7 cellular contexts compared by ENCODE assay signal in the genomic region with DNA sequence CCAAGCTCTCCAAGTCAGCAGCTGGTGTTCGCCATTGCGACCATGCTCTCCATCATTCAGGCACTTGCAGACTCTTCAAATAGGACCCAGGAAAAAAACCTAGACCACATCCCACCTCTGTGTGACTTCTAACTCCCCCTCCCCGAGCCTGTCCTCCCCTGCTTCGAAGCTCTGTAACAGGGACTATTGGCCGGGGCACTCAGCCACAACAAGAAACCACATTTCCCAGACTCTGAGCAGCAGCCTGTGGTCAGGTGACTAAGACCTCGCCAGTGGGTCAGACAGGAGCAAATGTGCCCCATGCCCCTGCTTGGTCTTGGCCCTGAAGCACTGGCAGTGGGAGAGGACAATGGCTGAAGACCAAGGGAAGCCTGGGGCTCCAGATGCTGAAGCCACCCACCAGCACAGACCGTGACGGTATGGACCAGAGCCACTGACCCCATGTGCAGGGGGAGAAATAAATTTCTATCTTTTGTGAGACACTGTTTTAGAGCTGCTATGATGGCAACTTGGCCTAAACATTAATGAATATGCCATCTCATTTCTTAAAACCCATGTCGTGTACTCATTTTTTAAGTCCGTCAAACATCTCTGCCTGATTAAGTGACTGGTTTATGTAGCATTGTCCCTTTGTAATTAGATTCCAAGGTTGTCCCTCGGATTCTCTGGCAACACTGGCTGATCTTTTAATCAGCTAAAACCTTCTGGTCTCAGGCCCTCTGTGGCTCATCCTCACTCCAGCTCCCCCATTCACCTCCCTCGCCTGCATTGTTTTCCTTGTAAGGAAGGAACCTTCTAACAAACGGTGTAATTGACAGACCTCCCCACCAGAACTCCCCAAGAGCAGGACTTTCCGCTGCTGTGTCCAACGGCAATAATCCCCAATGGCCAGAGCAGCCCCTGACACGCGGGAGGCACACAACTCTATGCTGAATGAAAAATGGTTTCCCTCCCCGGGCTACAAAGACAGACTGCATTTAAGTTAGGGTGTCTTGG.
DNase-seq lines count a peak whose midpoint lies in the region; ATAC-seq lines count a peak whose summit lies in the region.

No MANE protein-coding gene starts in this region.

- DNase-seq in SK-N-DZ (ENCODE audit: low spot score) (peak; percentile 78), glomerular visceral epithelial cell (ENCODE audit: extremely low spot score) (peak; percentile 93), hippocampal formation (lab: John Stamatoyannopoulos, UW) (no peak), islet precursor cell (no peak), NCI-H1417 treated with DMSO at 0.1 percent for 48 hours (lab: John Stamatoyannopoulos, UW) (no peak)

- ATAC-seq in GM18858 (IDR thresholded peaks at IDR 0.05; ENCODE audit: unreplicated experiment): peak; percentile 35
- ATAC-seq in HG02610 (IDR thresholded peaks at IDR 0.05; ENCODE audit: unreplicated experiment): peak; percentile 42

Comparison
In these comparisons a context has a peak if more than half of its experiments do, and no peak if none do; other contexts are left out.
1. DNase-seq: peak in SK-N-DZ (single experiment) and glomerular visceral epithelial cell (single experiment); none in hippocampal formation (0 of 2), islet precursor cell (single experiment) and NCI-H1417 treated with DMSO at 0.1 percent for 48 hours (single experiment).